ENCODE assay signal across 8 cellular contexts in genomic region chr19:2494447-2495129, GRCh38. TPM values are rescaled to one million over a fixed set of nuclear protein-coding genes. Genes with fewer than 3 reads are reported as not detected.
A peak's percentile ranks its signal among the peaks of the same experiment; 100 is the strongest.
DNase-seq lines count a peak whose midpoint lies in the region; ATAC-seq and TF ChIP-seq lines count a peak whose summit lies in the region.

No MANE protein-coding gene starts in this region.

- DNase-seq in DMS53 (lab: John Stamatoyannopoulos, UW) (peak; percentile 79), DMS53 treated with DMSO at 0.1 percent for 48 hours (lab: John Stamatoyannopoulos, UW; ENCODE audit: unreplicated experiment) (no peak), NCI-H2227 (lab: John Stamatoyannopoulos, UW; ENCODE audit: unreplicated experiment) (peak; percentile 70), esophagus squamous epithelium (lab: John Stamatoyannopoulos, UW) (no peak), mucosa of gallbladder (ENCODE audit: low spot score) (peak; percentile 75)
- DNase-seq in activated T-cell treated with anti-CD3 and anti-CD28 coated beads, Interleukin-2, amount 50 U/mL, for 72 hours, result peak; percentile 44 to 47

- peaks cover 44% of the 10 kb centered on the region for H3K27me3 Mint-ChIP-seq in activated T-cell treated with anti-CD3 and anti-CD28 coated beads, Interleukin-2, amount 50 U/mL, for 72 hours (ENCODE audit: low read depth)

- H3K27ac Mint-ChIP-seq in activated T-cell treated with anti-CD3 and anti-CD28 coated beads, Interleukin-2, amount 50 U/mL, for 72 hours, result no peak overlapping the region

- TF ChIP-seq POLR2A in esophagus squamous epithelium (IDR thresholded peaks at IDR 0.05), result peak in 2 of 4 donors; percentile 39 to 51

- H3K27ac ChIP-seq in esophagus squamous epithelium (peak overlapping the region; percentile 77 to 90 (median 86)), subcutaneous abdominal adipose tissue (ENCODE audit: low read depth, low read length) (peak overlapping the region; percentile 54)

- TF ChIP-seq CTCF in esophagus squamous epithelium (IDR thresholded peaks at IDR 0.05), result no peak

- H3K4me1 ChIP-seq in esophagus squamous epithelium (peaks cover 33 to 72% (median 42%) of the 10 kb centered on the region in 3 donors), subcutaneous abdominal adipose tissue (ENCODE audit: control insufficient read depth in 5 of 5, insufficient read depth in 5 of 5, low read length in 5 of 5) (peaks cover 6 to 48% (median 38%) of the 10 kb centered on the region in 5 donors)

- peak; percentile 71 to 80 for ATAC-seq in activated T-cell treated with anti-CD3 and anti-CD28 coated beads, Interleukin-2, amount 50 U/mL, for 72 hours (replicated peaks in 1 of 2)
- no peak for ATAC-seq in GM19023 (IDR thresholded peaks at IDR 0.05; ENCODE audit: unreplicated experiment)

- no peaks in the 10 kb centered on the region for H3K9me3 Mint-ChIP-seq in activated T-cell treated with anti-CD3 and anti-CD28 coated beads, Interleukin-2, amount 50 U/mL, for 72 hours

- peak overlapping the region; percentile 57 to 74 for H3K4me3 Mint-ChIP-seq in activated T-cell treated with anti-CD3 and anti-CD28 coated beads, Interleukin-2, amount 50 U/mL, for 72 hours

- no peaks in the 10 kb centered on the region for H3K36me3 ChIP-seq in esophagus squamous epithelium
- no peaks in the 10 kb centered on the region for H3K36me3 ChIP-seq in subcutaneous abdominal adipose tissue (ENCODE audit: control insufficient read depth in 5 of 5, insufficient read depth in 5 of 5, low read length in 5 of 5)

- H3K4me1 Mint-ChIP-seq in activated T-cell treated with anti-CD3 and anti-CD28 coated beads, Interleukin-2, amount 50 U/mL, for 72 hours (ENCODE audit: low read depth), result peaks cover 20% of the 10 kb centered on the region

- intact Hi-C loops in esophagus squamous epithelium (cut with DNase I), result loop anchor here (5.0 kb wide), 1 partner anchor 43 kb away; no protein-coding TSS in a partner anchor

- H3K9ac ChIP-seq in subcutaneous abdominal adipose tissue (ENCODE audit: low read length in 5 of 5), result peak overlapping the region in 4 of 5 donors; percentile 61 to 78 (median 68)

- WGBS in esophagus squamous epithelium, 2 donors, result 12 to 22% methylated on average over 7 to 14 of the region's 72 CpGs

- H3K27me3 ChIP-seq in esophagus squamous epithelium (peaks cover 0 to 4% (median 0%) of the 10 kb centered on the region in 4 donors), subcutaneous abdominal adipose tissue (ENCODE audit: control insufficient read depth in 5 of 5, insufficient read depth in 4 of 5, low read length in 5 of 5) (no peaks in the 10 kb centered on the region)

- H3K36me3 Mint-ChIP-seq in activated T-cell treated with anti-CD3 and anti-CD28 coated beads, Interleukin-2, amount 50 U/mL, for 72 hours (ENCODE audit: insufficient read depth in 2 of 2), result no peaks in the 10 kb centered on the region

- H3K4me3 ChIP-seq in esophagus squamous epithelium, result peak overlapping the region; percentile 34 to 70 (median 52)
- peak overlapping the region; percentile 48 to 74 (median 64) for H3K4me3 ChIP-seq in subcutaneous abdominal adipose tissue (ENCODE audit: low read depth in 1 of 5, low read length in 5 of 5)

- H3K9me3 ChIP-seq in esophagus squamous epithelium, result no peaks in the 10 kb centered on the region
- no peaks in the 10 kb centered on the region for H3K9me3 ChIP-seq in subcutaneous abdominal adipose tissue (ENCODE audit: control insufficient read depth in 5 of 5, low read length in 5 of 5)

RNA-seq across cellular contexts. Expression of gene GADD45B, which starts 18.7 kb away (rescaled TPM):
- 10 to 100 TPM; 84.4 to 84.5 TPM for total RNA-seq in activated T-cell treated with anti-CD3 and anti-CD28 coated beads, Interleukin-2, amount 50 U/mL, for 72 hours
- total RNA-seq in esophagus squamous epithelium, result 10 to 100 TPM; 21.6 to 40.1 (median 28.7) TPM
- total RNA-seq in mucosa of gallbladder, result 59.8 TPM

RNA-seq across cellular contexts. Expression of gene LMNB2, which starts 37.8 kb away (rescaled TPM):
- total RNA-seq in activated T-cell treated with anti-CD3 and anti-CD28 coated beads, Interleukin-2, amount 50 U/mL, for 72 hours, result 10 to 100 TPM; 72.2 to 76.8 TPM
- total RNA-seq in esophagus squamous epithelium (10 to 100 TPM; 38.7 to 93.3 (median 61.4) TPM), mucosa of gallbladder (23.9 TPM)

Comparison
In these comparisons a context has a peak if more than half of its experiments do, and no peak if none do; other contexts are left out.
1. DNase-seq: peak in DMS53 (single experiment), NCI-H2227 (single experiment), activated T-cell treated with anti-CD3 and anti-CD28 coated beads, Interleukin-2, amount 50 U/mL, for 72 hours (2 of 2) and mucosa of gallbladder (single experiment); none in DMS53 treated with DMSO at 0.1 percent for 48 hours (single experiment) and esophagus squamous epithelium (single experiment).